ENCODE assay signal across 11 cellular contexts in genomic region chr13:64928704-64929499, GRCh38.
DNase-seq lines count a peak whose midpoint lies in the region; ATAC-seq, FAIRE-seq and TF ChIP-seq lines count a peak whose summit lies in the region.
"Had no signal": no experiment of that assay in that cellular context is flagged by ENCODE, and none has a peak within 500 bp of the region (broad histone marks: within the 10 kb centered on the region; RNA-seq: fewer than 3 reads in every experiment).

No MANE protein-coding gene starts in this region.

- H3K36me3 ChIP-seq in PC-9 (ENCODE audit: low read depth): no peaks in the 10 kb centered on the region
- H3K36me3 ChIP-seq in keratinocyte (ENCODE audit: control insufficient read depth in 2 of 2, extremely low read depth in 1 of 2, insufficient read depth in 2 of 2, low read length in 2 of 2): no peaks in the 10 kb centered on the region

- H3K4me1 Mint-ChIP-seq in activated T-cell treated with anti-CD3 and anti-CD28 coated beads, Interleukin-2, amount 50 U/mL, for 4 hours (ENCODE audit: low read depth): no peaks in the 10 kb centered on the region

- 0 out of 2 replicates have a peak overlapping the region, but pooled peaks have one; percentile 24 for H2AFZ ChIP-seq in PC-9
- peak overlapping the region; percentile 75 for H2AFZ ChIP-seq in keratinocyte (ENCODE audit: control insufficient read depth, low read length)

- H3K9me1 ChIP-seq in keratinocyte (ENCODE audit: control insufficient read depth, extremely low read depth, insufficient read depth, low read length): no peaks in the 10 kb centered on the region

- peaks cover 13% of the 10 kb centered on the region; the same call in 1 of the 2 replicates for H3K4me1 ChIP-seq in PC-9 (replicated peaks; ENCODE audit: insufficient read depth)
- H3K4me1 ChIP-seq in keratinocyte (ENCODE audit: control insufficient read depth, extremely low read depth, insufficient read depth, low read length): no peaks in the 10 kb centered on the region

- TF ChIP-seq CTCF in PC-9 (conservative IDR thresholded peaks at IDR 0.05): no peak
- no peak for TF ChIP-seq CTCF in keratinocyte (optimal IDR thresholded peaks at IDR 0.05 in 1 of 3, IDR thresholded peaks at IDR 0.05 in 1 of 3, conservative IDR thresholded peaks at IDR 0.05 in 1 of 3; ENCODE audit: extremely low read depth in 1 of 3, insufficient read depth in 2 of 3, low read length in 3 of 3)

- no peaks in the 10 kb centered on the region for H3K9me2 ChIP-seq in PC-9 (ENCODE audit: insufficient read depth)

- H3K79me2 ChIP-seq in PC-9 (ENCODE audit: low read depth) (no peaks in the 10 kb centered on the region), keratinocyte (ENCODE audit: control insufficient read depth, insufficient read depth, low read length) (no peaks in the 10 kb centered on the region)

- CTCF ChIA-PET in PC-9 (lab: Charles Lee): interaction anchor here (0.6 to 1.1 kb wide), 2 partner anchors 286 to 457 kb away, joined by 3 read pairs; no protein-coding TSS in a partner anchor

- POLR2A ChIA-PET in PC-9 (lab: Charles Lee; ENCODE audit: unreplicated experiment): no interaction called here

- H3K9me3 ChIP-seq in PC-9 (ENCODE audit: insufficient read depth, low read depth) (no peaks in the 10 kb centered on the region), keratinocyte (ENCODE audit: control insufficient read depth, low read depth, low read length) (no peaks in the 10 kb centered on the region)

- FAIRE-seq in keratinocyte (lab: Jason Lieb, UNC): no peak

- dilution Hi-C loops in keratinocyte (cut with MboI; ENCODE audit: extremely low pct_ligation_motif_present, low sequenced_read_pairs): no loop called here

- H3K4me3 Mint-ChIP-seq in activated T-cell treated with anti-CD3 and anti-CD28 coated beads, Interleukin-2, amount 50 U/mL, for 4 hours: no peak overlapping the region
- H3K4me3 Mint-ChIP-seq: activated T-cell treated with anti-CD3 and anti-CD28 coated beads, Interleukin-2, amount 50 U/mL, for 72 hours had no signal

- ATAC-seq in GM18502 (IDR thresholded peaks at IDR 0.05; ENCODE audit: poor library complexity, unreplicated experiment) (peak; percentile 88), HG02642 (IDR thresholded peaks at IDR 0.05; ENCODE audit: poor library complexity, unreplicated experiment) (peak; percentile 82)
- no peak for ATAC-seq in activated T-cell treated with anti-CD3 and anti-CD28 coated beads, Interleukin-2, amount 50 U/mL, for 4 hours

- no peaks in the 10 kb centered on the region for H3K27me3 Mint-ChIP-seq in activated T-cell treated with anti-CD3 and anti-CD28 coated beads, Interleukin-2, amount 50 U/mL, for 4 hours (ENCODE audit: low read depth)

- H3K27ac ChIP-seq in PC-9 (peak overlapping the region; percentile 35), keratinocyte (ENCODE audit: control insufficient read depth, insufficient read depth, low read length) (no peak overlapping the region)

- DNase-seq in PC-9 (peak; percentile 34 to 44), keratinocyte (ENCODE audit: low read depth, low spot score) (no peak), Ammon's horn (ENCODE audit: low spot score) (no peak), DMS153 (lab: John Stamatoyannopoulos, UW) (no peak)
- no peak for DNase-seq in activated T-cell treated with anti-CD3 and anti-CD28 coated beads, Interleukin-2, amount 50 U/mL, for 4 hours
- DNase-seq in stimulated activated CD4-positive, alpha-beta T cell treated with anti-CD3 and anti-CD28 coated beads, Interleukin-4, amount 100 ng/mL, for 24 hours: no peak
- DNase-seq: activated T-cell treated with anti-CD3 and anti-CD28 coated beads, Interleukin-2, amount 50 U/mL, for 72 hours; NCI-H526; stimulated activated CD4-positive, alpha-beta T cell treated with anti-CD3 and anti-CD28 coated beads, Interleukin-2, amount 100 ng/mL, for 24 hours had no signal

- BruUV-seq in PC-9 (replicated peaks; lab: Mats Ljungman, UMichigan): no TSS peak

- 0 out of 2 replicates have a peak overlapping the region, but pooled peaks have one; percentile 21 for H3K4me3 ChIP-seq in PC-9
- no peak overlapping the region for H3K4me3 ChIP-seq in keratinocyte (ENCODE audit: control insufficient read depth in 2 of 3, extremely low read depth in 1 of 3, insufficient read depth in 2 of 3, low read depth in 1 of 3, low read length in 3 of 3)

- H3K27me3 ChIP-seq in PC-9 (ENCODE audit: insufficient read depth, low read depth): no peaks in the 10 kb centered on the region
- no peaks in the 10 kb centered on the region for H3K27me3 ChIP-seq in keratinocyte (ENCODE audit: control insufficient read depth, extremely low read depth, insufficient read depth, low read length)

- H3K9ac ChIP-seq in keratinocyte (ENCODE audit: control insufficient read depth, extremely low read depth, insufficient read depth, low read length): no peak overlapping the region

- H3K9me3 Mint-ChIP-seq in activated T-cell treated with anti-CD3 and anti-CD28 coated beads, Interleukin-2, amount 50 U/mL, for 4 hours: no peaks in the 10 kb centered on the region

- H4K20me1 ChIP-seq in PC-9 (ENCODE audit: insufficient read depth) (no peaks in the 10 kb centered on the region), keratinocyte (ENCODE audit: control insufficient read depth, extremely low read depth, insufficient read depth, low read length) (no peaks in the 10 kb centered on the region)

- no peaks in the 10 kb centered on the region for H3F3A ChIP-seq in PC-9 (ENCODE audit: insufficient read depth, low read depth)

- intact Hi-C loops in PC-9 (cut with micrococcal nuclease; ENCODE audit: unreplicated experiment): loop anchor here (1.0 to 5.0 kb wide), 2 partner anchors 17 to 457 kb away; no protein-coding TSS in a partner anchor

- no peaks in the 10 kb centered on the region for H3K36me3 Mint-ChIP-seq in activated T-cell treated with anti-CD3 and anti-CD28 coated beads, Interleukin-2, amount 50 U/mL, for 4 hours (ENCODE audit: insufficient read depth)

- H3K4me2 ChIP-seq in PC-9 (peak overlapping the region; percentile 55), keratinocyte (ENCODE audit: control insufficient read depth, extremely low read depth, insufficient read depth, low read depth, low read length) (no peak overlapping the region)

Comparison
In these comparisons a context has a peak if more than half of its experiments do, and no peak if none do; other contexts are left out.
1. ATAC-seq: peak in GM18502 (single experiment) and HG02642 (single experiment); none in activated T-cell treated with anti-CD3 and anti-CD28 coated beads, Interleukin-2, amount 50 U/mL, for 4 hours (0 of 2).
2. DNase-seq: peak in PC-9 (2 of 2); none in keratinocyte (single experiment), activated T-cell treated with anti-CD3 and anti-CD28 coated beads, Interleukin-2, amount 50 U/mL, for 4 hours (single experiment), Ammon's horn (single experiment), stimulated activated CD4-positive, alpha-beta T cell treated with anti-CD3 and anti-CD28 coated beads, Interleukin-4, amount 100 ng/mL, for 24 hours (single experiment) and DMS153 (single experiment).